ENCODE assay signal across 8 cellular contexts in the genomic region with DNA sequence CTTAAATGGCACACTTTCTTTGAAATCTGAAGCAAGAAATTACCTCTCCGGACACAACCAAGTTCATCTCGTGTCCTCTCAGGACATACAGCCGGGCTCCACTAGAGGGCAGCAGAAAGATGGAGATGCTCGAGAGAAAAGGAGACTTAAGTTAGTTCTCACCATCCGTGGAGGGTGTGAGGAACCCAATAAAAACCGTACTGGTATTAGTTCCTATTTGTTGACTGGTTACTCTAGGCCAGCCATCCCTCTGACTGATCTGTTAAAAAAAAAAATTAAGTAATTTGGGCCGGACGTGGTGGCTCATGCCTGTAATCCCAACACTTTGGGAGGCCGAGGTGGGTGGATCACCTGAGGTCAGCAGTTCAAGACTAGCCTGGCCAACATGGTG. TPM values are rescaled to one million over a fixed set of nuclear protein-coding genes. Genes with fewer than 3 reads are reported as not detected.
DNase-seq lines count a peak whose midpoint lies in the region; ATAC-seq and TF ChIP-seq lines count a peak whose summit lies in the region.

No MANE protein-coding gene starts in this region.

- 10 to 14% (median 14%) methylated on average over 9 of the region's 9 CpGs for WGBS in ovary, 3 donors

- H3K4me3 ChIP-seq in GM12865 (ENCODE audit: low read depth, low read length) (no peak overlapping the region), SK-N-MC (no peak overlapping the region), ovary (no peak overlapping the region), upper lobe of right lung (no peak overlapping the region)

- H3K4me1 ChIP-seq in ovary (ENCODE audit: insufficient read depth), result peaks cover 3% of the 10 kb centered on the region
- H3K4me1 ChIP-seq in upper lobe of right lung, result peaks cover 13% of the 10 kb centered on the region

- peak; percentile 92 for TF ChIP-seq CTCF in GM12865 (IDR thresholded peaks at IDR 0.05; ENCODE audit: insufficient read depth, low read depth, low read length, missing control alignments)
- peak; percentile 64 to 81 (median 65) for TF ChIP-seq CTCF in ovary (IDR thresholded peaks at IDR 0.05)
- peak; percentile 92 for TF ChIP-seq CTCF in upper lobe of right lung (IDR thresholded peaks at IDR 0.05)

- DNase-seq in GM12865 (ENCODE audit: low read depth), result peak; percentile 93
- DNase-seq in NCI-H1048 (lab: John Stamatoyannopoulos, UW), result peak; percentile 33
- peak; percentile 32 for DNase-seq in SK-N-MC (ENCODE audit: low read depth, low spot score)
- peak; percentile 76 for DNase-seq in activated gamma-delta T cell treated with anti-CD3 and anti-CD28 coated beads, Interleukin-2, amount 50 U/mL, for 16 hours (ENCODE audit: low read depth)
- DNase-seq in germinal center (ENCODE audit: low spot score), result peak; percentile 79
- peak; percentile 79 to 90 (median 87) for DNase-seq in ovary
- peak; percentile 81 for DNase-seq in upper lobe of right lung

- H3K27me3 ChIP-seq in ovary (no peaks in the 10 kb centered on the region), upper lobe of right lung (no peaks in the 10 kb centered on the region)

- H3K27ac ChIP-seq in SK-N-MC, result no peak overlapping the region
- no peak overlapping the region for H3K27ac ChIP-seq in ovary
- no peak overlapping the region for H3K27ac ChIP-seq in upper lobe of right lung

- H3K9ac ChIP-seq in SK-N-MC (ENCODE audit: insufficient read length), result no peak overlapping the region

- no peak for TF ChIP-seq EP300 in ovary (IDR thresholded peaks at IDR 0.05)

- no peaks in the 10 kb centered on the region for H3K36me3 ChIP-seq in SK-N-MC (ENCODE audit: insufficient read depth, low read length)
- H3K36me3 ChIP-seq in ovary, result no peaks in the 10 kb centered on the region
- H3K36me3 ChIP-seq in upper lobe of right lung, result no peaks in the 10 kb centered on the region

- TF ChIP-seq POLR2A in ovary (IDR thresholded peaks at IDR 0.05), result no peak

- H3K9me3 ChIP-seq in SK-N-MC (ENCODE audit: low read depth, low read length), result no peaks in the 10 kb centered on the region
- no peaks in the 10 kb centered on the region for H3K9me3 ChIP-seq in ovary
- no peaks in the 10 kb centered on the region for H3K9me3 ChIP-seq in upper lobe of right lung

- intact Hi-C loops in ovary (cut with DNase I), result loop anchor here in 2 of 4 donors (2.0 to 10.0 kb wide), 3 partner anchors 62 to 390 kb away; no protein-coding TSS in a partner anchor
- intact Hi-C loops in upper lobe of right lung (cut with DNase I), result no loop called here

- ATAC-seq in upper lobe of right lung, result peak; percentile 69
- no peak for ATAC-seq in HG02973 (IDR thresholded peaks at IDR 0.05; ENCODE audit: unreplicated experiment)

RNA-seq across cellular contexts. Expression of gene CYP11A1, which starts 7.9 kb away (rescaled TPM):
- total RNA-seq in ovary (10 to 100 TPM; 19.9 to 61.3 (median 32.3) TPM), upper lobe of right lung (1.1 TPM)
- 1,000 to 10,000 TPM in 1 of 2 donors, 10 to 100 TPM in 1; 30.1 to 1,902 TPM for polyA plus RNA-seq in ovary

RNA-seq across cellular contexts. Expression of gene SEMA7A, which starts 58.5 kb away (rescaled TPM):
- total RNA-seq in ovary, result 10 to 100 TPM in 3 of 7 donors, 1 to 10 TPM in 4; 3.2 to 10.1 (median 8.3) TPM
- polyA plus RNA-seq in ovary, result 10 to 100 TPM in 1 of 2 donors, 1 to 10 TPM in 1; 9.0 to 98.6 TPM
- 5.4 TPM for total RNA-seq in upper lobe of right lung

Comparison
In these comparisons a context has a peak if more than half of its experiments do, and no peak if none do; other contexts are left out.
1. DNase-seq: peak in every context shown above with its lines; median percentile 93 in GM12865; 87 in ovary; 81 in upper lobe of right lung; 79 in germinal center; 76 in activated gamma-delta T cell treated with anti-CD3 and anti-CD28 coated beads, Interleukin-2, amount 50 U/mL, for 16 hours; 33 in NCI-H1048; 32 in SK-N-MC.